7 cellular contexts compared by ENCODE assay signal in the genomic region with DNA sequence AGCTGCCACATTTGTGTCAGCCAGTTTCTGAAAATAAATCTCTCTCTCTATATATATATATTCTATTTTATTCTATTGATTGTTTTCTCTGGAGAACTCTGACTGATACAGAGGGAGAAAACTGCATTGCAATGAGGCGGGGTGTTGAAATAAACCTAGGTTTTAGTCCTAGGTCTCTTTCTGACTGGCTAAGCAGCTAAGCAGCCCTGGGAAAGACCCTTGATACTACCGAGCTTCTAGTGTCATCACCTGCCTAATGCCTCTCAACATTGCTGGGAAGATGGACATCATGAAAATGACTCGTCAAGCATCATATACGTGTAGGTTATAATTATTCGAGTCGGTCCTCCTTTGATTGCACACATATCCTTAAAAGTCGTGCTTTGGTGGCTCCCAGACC.
"Had no signal": no experiment of that assay in that cellular context is flagged by ENCODE, and none has a peak within 500 bp of the region (broad histone marks: within the 10 kb centered on the region; RNA-seq: fewer than 3 reads in every experiment).

No MANE protein-coding gene starts in this region.

- H3K9me3 ChIP-seq: HAP-1 had no signal

- H3K4me3 Mint-ChIP-seq: HFFc6 had no signal

- H3K27ac Mint-ChIP-seq: HFFc6 had no signal

- H3K36me3 ChIP-seq: HAP-1 had no signal

- H3K4me3 ChIP-seq: GM23248, HAP-1, K562 had no signal

- H3K9me3 Mint-ChIP-seq: HFFc6 had no signal

- H3K27ac ChIP-seq: GM23248 had no signal

- H3K4me1 ChIP-seq: HAP-1 had no signal

- H3K9ac ChIP-seq: GM23248 had no signal

- H2AFZ ChIP-seq: GM23248 had no signal

- DNase-seq: GM23248, HFFc6, IMR-90, KG1 had no signal

- ATAC-seq: HCT116, K562 had no signal
